In genomic region chrX:136162827-136163427, GRCh38 we compare ENCODE assay signal across 8 cellular contexts. TPM values are rescaled to one million over a fixed set of nuclear protein-coding genes. Genes with fewer than 3 reads are reported as not detected.
DNase-seq lines count a peak whose midpoint lies in the region; ATAC-seq and TF ChIP-seq lines count a peak whose summit lies in the region.

No MANE protein-coding gene starts in this region.

- H3K27me3 ChIP-seq in breast epithelium (peaks cover 0 to 26% of the 10 kb centered on the region in 2 donors), right lobe of liver (no peaks in the 10 kb centered on the region), stomach (peaks cover 0 to 6% (median 0%) of the 10 kb centered on the region in 3 donors)

- H3K4me3 ChIP-seq in breast epithelium (no peak overlapping the region), right lobe of liver (no peak overlapping the region), stomach (no peak overlapping the region)

- no peak for TF ChIP-seq EP300 in stomach (IDR thresholded peaks at IDR 0.05)

- H3K36me3 ChIP-seq in breast epithelium (no peaks in the 10 kb centered on the region), right lobe of liver (no peaks in the 10 kb centered on the region), stomach (no peaks in the 10 kb centered on the region)

- H3K9me3 ChIP-seq in breast epithelium = no peaks in the 10 kb centered on the region
- no peaks in the 10 kb centered on the region for H3K9me3 ChIP-seq in right lobe of liver
- no peaks in the 10 kb centered on the region for H3K9me3 ChIP-seq in stomach

- ATAC-seq in Right ventricle myocardium inferior (peak; percentile 71), right lobe of liver (peak; percentile 75 to 83 (median 78))

- WGBS in right lobe of liver (ENCODE audit: insufficient coverage, low coverage, low lambda C conversion rate, missing lambda C conversion rate) = 16% methylated on average over 8 of the region's 8 CpGs
- 16 to 37% (median 22%) methylated on average over 7 to 8 of the region's 8 CpGs for WGBS in stomach, 5 donors

- intact Hi-C loops in Right ventricle myocardium inferior (cut with DNase I) = loop anchor here (2.0 to 10.0 kb wide), 3 partner anchors 36 to 332 kb away; partner anchors contain the start of gene HTATSF1
- intact Hi-C loops in cardiac septum (cut with DNase I) = loop anchor here (2.0 to 5.0 kb wide), 2 partner anchors 134 to 414 kb away; no protein-coding TSS in a partner anchor
- intact Hi-C loops in breast epithelium (cut with DNase I; ENCODE audit: low total_unique reads) = no loop called here
- intact Hi-C loops in right lobe of liver (cut with DNase I) = loop anchor here in 1 of 2 donors (10.0 kb wide), 1 partner anchor 128 kb away; no protein-coding TSS in a partner anchor
- intact Hi-C loops in stomach (cut with DNase I; ENCODE audit: low total_unique reads) = no loop called here

- TF ChIP-seq CTCF in breast epithelium (IDR thresholded peaks at IDR 0.05) = peak in 2 of 3 donors; percentile 18 to 44
- peak; percentile 65 to 77 (median 72) for TF ChIP-seq CTCF in right lobe of liver (IDR thresholded peaks at IDR 0.05)
- TF ChIP-seq CTCF in stomach (IDR thresholded peaks at IDR 0.05) = peak in 5 of 7 experiments; percentile 19 to 65 (median 51)

- DNase-seq in Right ventricle myocardium inferior (ENCODE audit: missing footprints) = no peak
- DNase-seq in cardiac septum (ENCODE audit: low spot score) = no peak
- peak; percentile 59 for DNase-seq in HT1080 (ENCODE audit: low read depth)
- peak; percentile 31 for DNase-seq in T-helper 9 cell
- no peak for DNase-seq in breast epithelium (ENCODE audit: low spot score in 2 of 2)
- DNase-seq in right lobe of liver = peak in 2 of 3 donors; percentile 52 to 57
- DNase-seq in stomach = peak; percentile 50
- no peak for DNase-seq in activated CD4-positive, CD25-positive, alpha-beta regulatory T cell treated with anti-CD3 and anti-CD28 coated beads, Interleukin-2, amount 50 U/mL, for 72 hours

- TF ChIP-seq POLR2A in breast epithelium (IDR thresholded peaks at IDR 0.05) (no peak), right lobe of liver (IDR thresholded peaks at IDR 0.05) (no peak), stomach (IDR thresholded peaks at IDR 0.05) (no peak)

- H3K4me1 ChIP-seq in breast epithelium (peaks cover 0 to 2% of the 10 kb centered on the region in 2 donors), right lobe of liver (no peaks in the 10 kb centered on the region), stomach (peaks cover 0 to 16% (median 5%) of the 10 kb centered on the region in 4 donors)

- H3K27ac ChIP-seq in breast epithelium = peak overlapping the region in 1 of 2 donors; percentile 32
- no peak overlapping the region for H3K27ac ChIP-seq in right lobe of liver
- H3K27ac ChIP-seq in stomach = peak overlapping the region in 4 of 5 donors; percentile 55 to 86 (median 62)

RNA-seq across cellular contexts. Expression of gene FHL1, which starts 15.6 kb away (rescaled TPM):
- total RNA-seq in Right ventricle myocardium inferior = 1,876 TPM
- 3,112 TPM for total RNA-seq in cardiac septum
- total RNA-seq in HT1080 (2014; rRNA removed; shearing (Covaris generic)) = 87.9 and 97.2 TPM in 2 replicates
- 177 and 207 TPM in 2 replicates for polyA plus RNA-seq in HT1080 (2015; cell fraction: cytosol; rRNA removed)
- 91.7 and 98.3 TPM in 2 replicates for polyA plus RNA-seq in HT1080 (2015; cell fraction: nucleus; rRNA removed)
- 1,000 to 10,000 TPM in 1 of 3 donors, 100 to 1,000 TPM in 2; 299 to 1,250 (median 654) TPM for total RNA-seq in breast epithelium
- total RNA-seq in right lobe of liver = 10 to 100 TPM in 5 of 6 experiments, 1 to 10 TPM in 1; 8.0 to 27.6 (median 18.5) TPM
- total RNA-seq in stomach = 1,000 to 10,000 TPM in 1 of 5 donors, 100 to 1,000 TPM in 4; 101 to 1,286 (median 650) TPM
- 100 to 1,000 TPM; 147 to 325 (median 211) TPM for polyA plus RNA-seq in stomach

Comparison
In these comparisons a context has a peak if more than half of its experiments do, and no peak if none do; other contexts are left out.
1. DNase-seq: peak in HT1080 (single experiment), T-helper 9 cell (single experiment), right lobe of liver (2 of 3) and stomach (single experiment); none in Right ventricle myocardium inferior (single experiment), cardiac septum (single experiment), breast epithelium (0 of 2) and activated CD4-positive, CD25-positive, alpha-beta regulatory T cell treated with anti-CD3 and anti-CD28 coated beads, Interleukin-2, amount 50 U/mL, for 72 hours (single experiment).
2. H3K27ac ChIP-seq: peak in stomach (4 of 5); none in right lobe of liver (0 of 3).
3. intact Hi-C loops: an anchor here in Right ventricle myocardium inferior (2.0 to 10.0 kb wide) and cardiac septum (2.0 to 5.0 kb wide); none called in breast epithelium and stomach.
4. Peak in every context shown above with its lines, with median percentiles within 50 percentile points of each other: CTCF ChIP-seq.